Comparison of ENCODE assay signal across 30 cellular contexts in genomic region chr10:100966887-100967286, GRCh38.
"Had no signal": no experiment of that assay in that cellular context is flagged by ENCODE, and none has a peak within 500 bp of the region (broad histone marks: within the 10 kb centered on the region; RNA-seq: fewer than 3 reads in every experiment).

No MANE protein-coding gene starts in this region.

- H3K4me3 ChIP-seq: ascending aorta had no signal

- ATAC-seq: activated CD8-positive, alpha-beta T cell treated with anti-CD3 and anti-CD28 coated beads for 36 hours; activated naive CD8-positive, alpha-beta T cell treated with anti-CD3 and anti-CD28 coated beads, Interleukin-2, amount 50 U/mL, for 24 hours; activated T-cell treated with anti-CD3 and anti-CD28 coated beads, Interleukin-2, amount 50 U/mL, for 4 hours; activated T-cell treated with anti-CD3 and anti-CD28 coated beads, Interleukin-2, amount 50 U/mL, for 72 hours; activated T-helper 17 cell treated with anti-CD3 and anti-CD28 coated beads, Interleukin-2, amount 50 U/mL, for 72 hours had no signal

- H3K27me3 ChIP-seq: ascending aorta had no signal

- DNase-seq: activated B cell treated with CpG ODN at 0.5 μM for 24 hours; activated CD4-positive, alpha-beta memory T cell treated with anti-CD3 and anti-CD28 coated beads for 36 hours; activated CD4-positive, alpha-beta T cell treated with anti-CD3 and anti-CD28 coated beads for 4 hours; activated CD4-positive, alpha-beta T cell treated with anti-CD3 and anti-CD28 coated beads, Interleukin-2, amount 10 ng/mL, durations not matched to agents 24 days and 14 days; activated CD4-positive, alpha-beta T cell treated with anti-CD3 and anti-CD28 coated beads, Interleukin-2, amount 50 U/mL, for 1 hour; activated CD4-positive, alpha-beta T cell treated with anti-CD3 and anti-CD28 coated beads, Interleukin-2, amount 50 U/mL, for 4 hours; activated CD4-positive, CD25-positive, alpha-beta regulatory T cell treated with anti-CD3 and anti-CD28 coated beads, Interleukin-2, amount 50 U/mL, for 72 hours; activated CD8-positive, alpha-beta memory T cell treated with anti-CD3 and anti-CD28 coated beads, Interleukin-2, amount 50 U/mL, for 4 hours; activated CD8-positive, alpha-beta T cell treated with anti-CD3 and anti-CD28 coated beads for 36 hours; activated effector memory CD4-positive, alpha-beta T cell treated with anti-CD3 and anti-CD28 coated beads, Interleukin-2, amount 50 U/mL, for 16 hours; activated gamma-delta T cell treated with Interleukin-2 at 50 U/mL for 16 hours; activated naive CD4-positive, alpha-beta T cell; activated naive CD4-positive, alpha-beta T cell treated with anti-CD3 and anti-CD28 coated beads for 36 hours; activated naive CD8-positive, alpha-beta T cell treated with anti-CD3 and anti-CD28 coated beads, Interleukin-2, amount 10 ng/mL, durations not matched to agents 7 days and 5 days; activated naive CD8-positive, alpha-beta T cell treated with anti-CD3 and anti-CD28 coated beads, Interleukin-2, amount 50 U/mL, for 24 hours; activated T-cell treated with anti-CD3 and anti-CD28 coated beads for 4 hours; activated T-cell treated with anti-CD3 and anti-CD28 coated beads, Interleukin-2, amount 50 U/mL, for 1 hour; activated T-cell treated with anti-CD3 and anti-CD28 coated beads, Interleukin-2, amount 50 U/mL, for 4 hours; activated T-cell treated with anti-CD3 and anti-CD28 coated beads, Interleukin-2, amount 50 U/mL, for 72 hours; amygdala; anterior cingulate cortex; central memory CD4-positive, alpha-beta T cell; T-helper 1 cell; T-helper 2 cell; T-helper 9 cell had no signal

- H3K9me3 ChIP-seq: ascending aorta had no signal

- FAIRE-seq: bronchial epithelial cell, TTC549 had no signal

- H3K27ac ChIP-seq: ascending aorta, VCaP had no signal
